Comparison of ENCODE assay signal across 1 cellular context in the genomic region with DNA sequence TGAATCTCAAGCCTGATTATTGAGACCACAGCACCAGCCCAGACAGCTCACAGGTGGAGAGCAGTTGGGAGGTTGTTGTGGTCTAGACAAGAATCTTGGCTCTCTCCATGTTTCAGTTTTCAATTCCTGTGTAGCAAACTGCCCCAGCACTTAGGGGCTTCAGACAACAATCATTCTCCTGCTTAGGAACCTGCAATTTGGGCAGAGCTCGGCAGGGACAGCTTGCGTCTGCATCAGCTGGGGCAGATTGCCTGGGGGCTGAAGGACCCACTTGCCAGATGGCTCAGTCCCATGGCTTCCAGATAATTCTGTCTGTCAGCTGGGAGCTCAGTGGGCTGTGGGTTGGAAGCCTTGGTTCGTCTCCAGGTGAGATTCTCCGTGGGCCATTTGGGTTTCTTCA.
TF ChIP-seq lines count a peak whose summit lies in the region.

No MANE protein-coding gene starts in this region.

TF ChIP-seq in HCT116, 20 proteins besides CTCF, POLR2A, EP300 and RAD21 (continued from another document):
- TF ChIP-seq, protein P1, sequence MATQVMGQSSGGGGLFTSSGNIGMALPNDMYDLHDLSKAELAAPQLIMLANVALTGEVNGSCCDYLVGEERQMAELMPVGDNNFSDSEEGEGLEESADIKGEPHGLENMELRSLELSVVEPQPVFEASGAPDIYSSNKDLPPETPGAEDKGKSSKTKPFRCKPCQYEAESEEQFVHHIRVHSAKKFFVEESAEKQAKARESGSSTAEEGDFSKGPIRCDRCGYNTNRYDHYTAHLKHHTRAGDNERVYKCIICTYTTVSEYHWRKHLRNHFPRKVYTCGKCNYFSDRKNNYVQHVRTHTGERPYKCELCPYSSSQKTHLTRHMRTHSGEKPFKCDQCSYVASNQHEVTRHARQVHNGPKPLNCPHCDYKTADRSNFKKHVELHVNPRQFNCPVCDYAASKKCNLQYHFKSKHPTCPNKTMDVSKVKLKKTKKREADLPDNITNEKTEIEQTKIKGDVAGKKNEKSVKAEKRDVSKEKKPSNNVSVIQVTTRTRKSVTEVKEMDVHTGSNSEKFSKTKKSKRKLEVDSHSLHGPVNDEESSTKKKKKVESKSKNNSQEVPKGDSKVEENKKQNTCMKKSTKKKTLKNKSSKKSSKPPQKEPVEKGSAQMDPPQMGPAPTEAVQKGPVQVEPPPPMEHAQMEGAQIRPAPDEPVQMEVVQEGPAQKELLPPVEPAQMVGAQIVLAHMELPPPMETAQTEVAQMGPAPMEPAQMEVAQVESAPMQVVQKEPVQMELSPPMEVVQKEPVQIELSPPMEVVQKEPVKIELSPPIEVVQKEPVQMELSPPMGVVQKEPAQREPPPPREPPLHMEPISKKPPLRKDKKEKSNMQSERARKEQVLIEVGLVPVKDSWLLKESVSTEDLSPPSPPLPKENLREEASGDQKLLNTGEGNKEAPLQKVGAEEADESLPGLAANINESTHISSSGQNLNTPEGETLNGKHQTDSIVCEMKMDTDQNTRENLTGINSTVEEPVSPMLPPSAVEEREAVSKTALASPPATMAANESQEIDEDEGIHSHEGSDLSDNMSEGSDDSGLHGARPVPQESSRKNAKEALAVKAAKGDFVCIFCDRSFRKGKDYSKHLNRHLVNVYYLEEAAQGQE (IDR thresholded peaks at IDR 0.05; ENCODE audit: low read depth), result no peak
- no peak for TF ChIP-seq SIN3A (IDR thresholded peaks at IDR 0.05; ENCODE audit: low read depth)
- TF ChIP-seq EZH2 (IDR thresholded peaks at IDR 0.05), result no peak
- TF ChIP-seq EZH2phosphoT487 (IDR thresholded peaks at IDR 0.05; ENCODE audit: borderline replicate concordance), result no peak
- TF ChIP-seq, protein P2, sequence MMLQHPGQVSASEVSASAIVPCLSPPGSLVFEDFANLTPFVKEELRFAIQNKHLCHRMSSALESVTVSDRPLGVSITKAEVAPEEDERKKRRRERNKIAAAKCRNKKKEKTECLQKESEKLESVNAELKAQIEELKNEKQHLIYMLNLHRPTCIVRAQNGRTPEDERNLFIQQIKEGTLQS (IDR thresholded peaks at IDR 0.05), result no peak
- TF ChIP-seq FOSL1 (IDR thresholded peaks at IDR 0.05; ENCODE audit: low read depth), result no peak
- TF ChIP-seq SRF (IDR thresholded peaks at IDR 0.05; ENCODE audit: low read depth), result no peak
- TF ChIP-seq YY1 (IDR thresholded peaks at IDR 0.05; ENCODE audit: extremely low read depth, insufficient replicate concordance, low read depth, low read length), result no peak
- no peak for TF ChIP-seq TCF7L2 (IDR thresholded peaks at IDR 0.05; ENCODE audit: borderline replicate concordance, extremely low read depth, insufficient read depth, insufficient read length)
- no peak for TF ChIP-seq ELF1 (IDR thresholded peaks at IDR 0.05; ENCODE audit: borderline replicate concordance, low read depth)
- TF ChIP-seq, protein P3, sequence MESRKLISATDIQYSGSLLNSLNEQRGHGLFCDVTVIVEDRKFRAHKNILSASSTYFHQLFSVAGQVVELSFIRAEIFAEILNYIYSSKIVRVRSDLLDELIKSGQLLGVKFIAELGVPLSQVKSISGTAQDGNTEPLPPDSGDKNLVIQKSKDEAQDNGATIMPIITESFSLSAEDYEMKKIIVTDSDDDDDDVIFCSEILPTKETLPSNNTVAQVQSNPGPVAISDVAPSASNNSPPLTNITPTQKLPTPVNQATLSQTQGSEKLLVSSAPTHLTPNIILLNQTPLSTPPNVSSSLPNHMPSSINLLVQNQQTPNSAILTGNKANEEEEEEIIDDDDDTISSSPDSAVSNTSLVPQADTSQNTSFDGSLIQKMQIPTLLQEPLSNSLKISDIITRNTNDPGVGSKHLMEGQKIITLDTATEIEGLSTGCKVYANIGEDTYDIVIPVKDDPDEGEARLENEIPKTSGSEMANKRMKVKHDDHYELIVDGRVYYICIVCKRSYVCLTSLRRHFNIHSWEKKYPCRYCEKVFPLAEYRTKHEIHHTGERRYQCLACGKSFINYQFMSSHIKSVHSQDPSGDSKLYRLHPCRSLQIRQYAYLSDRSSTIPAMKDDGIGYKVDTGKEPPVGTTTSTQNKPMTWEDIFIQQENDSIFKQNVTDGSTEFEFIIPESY (IDR thresholded peaks at IDR 0.05; ENCODE audit: extremely low read depth, insufficient replicate concordance, low read length), result no peak
